ENCODE assay signal across 29 cellular contexts in genomic region chr7:146652176-146652575, GRCh38.
"Had no signal": no experiment of that assay in that cellular context is flagged by ENCODE, and none has a peak within 500 bp of the region (broad histone marks: within the 10 kb centered on the region; RNA-seq: fewer than 3 reads in every experiment).

No MANE protein-coding gene starts in this region.

- H3K9me3 ChIP-seq: adrenal gland, gastroesophageal sphincter, left ventricle myocardium inferior, right atrium auricular region, tibial nerve had no signal

- H3K4me3 ChIP-seq: adrenal gland, cardiac muscle cell, coronary artery, dorsolateral prefrontal cortex, gastroesophageal sphincter, hepatocyte, left ventricle myocardium inferior, lung, neural progenitor cell, right atrium auricular region, tibial nerve had no signal

- ATAC-seq: gastroesophageal sphincter; natural killer cell; stimulated activated naive B cell treated with anti-CD40 and anti-IgM and Interleukin-4, amounts not matched to agents 10 μg/mL and 1 μg/mL and 100 μg/mL, for 72 hours had no signal

- H3K36me3 ChIP-seq: adrenal gland, cardiac muscle cell, gastroesophageal sphincter, left ventricle myocardium inferior, neural progenitor cell, right atrium auricular region, tibial nerve had no signal

- H3K27ac ChIP-seq: adrenal gland, cardiac muscle cell, coronary artery, dorsolateral prefrontal cortex, gastroesophageal sphincter, hepatocyte, left ventricle myocardium inferior, neural progenitor cell, right atrium auricular region, tibial nerve, VCaP had no signal

- H3K4me1 ChIP-seq: adrenal gland, gastroesophageal sphincter, left ventricle myocardium inferior, neural progenitor cell, right atrium auricular region, tibial nerve had no signal

- DNase-seq: activated CD4-positive, alpha-beta T cell treated with anti-CD3 and anti-CD28 coated beads for 48 hours; activated CD4-positive, alpha-beta T cell treated with anti-CD3 and anti-CD28 coated beads, Interleukin-2, amount 50 U/mL, for 48 hours; activated CD8-positive, alpha-beta memory T cell treated with anti-CD3 and anti-CD28 coated beads for 24 hours; activated effector memory CD4-positive, alpha-beta T cell treated with anti-CD3 and anti-CD28 coated beads, Interleukin-2, amount 50 U/mL, for 16 hours; activated naive CD4-positive, alpha-beta T cell treated with anti-CD3 and anti-CD28 coated beads for 36 hours; activated naive CD8-positive, alpha-beta T cell treated with anti-CD3 and anti-CD28 coated beads for 36 hours; adrenal gland; aorta; cerebellar nuclear complex; dorsolateral prefrontal cortex; effector memory CD4-positive, alpha-beta T cell; islet precursor cell; left ventricle myocardium inferior; mesendoderm; natural killer cell; occipital lobe; stimulated activated CD4-positive, alpha-beta T cell treated with anti-CD3 and anti-CD28 coated beads, Interleukin-15, amount 100 ng/mL, for 24 hours; stimulated activated CD4-positive, alpha-beta T cell treated with anti-CD3 and anti-CD28 coated beads, Interleukin-2, amount 100 ng/mL, for 24 hours; stimulated activated naive B cell treated with anti-CD40 and anti-IgM and Interleukin-4, amounts not matched to agents 10 μg/mL and 1 μg/mL and 100 μg/mL, for 72 hours; T-helper 2 cell had no signal

- H3K27me3 ChIP-seq: adrenal gland, cardiac muscle cell, dorsolateral prefrontal cortex, gastroesophageal sphincter, hepatocyte, neural progenitor cell, right atrium auricular region, tibial nerve had no signal
